In the genomic region with DNA sequence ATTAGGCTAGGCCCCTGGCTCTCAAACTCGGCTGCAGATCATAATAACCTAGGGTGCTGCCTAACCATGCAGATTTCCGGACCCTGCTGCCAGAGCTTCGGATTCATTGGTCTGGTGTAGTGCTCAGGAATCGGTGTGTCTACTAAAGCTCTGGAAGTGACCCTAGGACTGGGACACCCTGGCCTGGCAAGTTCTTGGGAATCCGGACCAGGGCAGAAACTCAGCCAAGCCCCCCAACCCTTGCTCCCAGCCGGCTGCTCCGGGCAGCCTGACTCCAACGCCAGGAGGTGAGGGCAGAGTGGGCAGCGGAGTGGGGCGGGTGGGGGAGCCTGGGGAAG, we compare ENCODE assay signal across 15 cellular contexts. TPM values are rescaled to one million over a fixed set of nuclear protein-coding genes. Genes with fewer than 3 reads are reported as not detected.
A peak's percentile ranks its signal among the peaks of the same experiment; 100 is the strongest.
DNase-seq lines count a peak whose midpoint lies in the region; ATAC-seq and TF ChIP-seq lines count a peak whose summit lies in the region.
"Had no signal": no experiment of that assay in that cellular context is flagged by ENCODE, and none has a peak within 500 bp of the region (broad histone marks: within the 10 kb centered on the region; RNA-seq: fewer than 3 reads in every experiment).

No MANE protein-coding gene starts in this region.

- H3K4ac ChIP-seq in trophoblast cell (ENCODE audit: low read depth, low read length), result peak overlapping the region; percentile 91

- no peak for DNase-seq in CD8-positive, alpha-beta T cell
- DNase-seq in SJCRH30, result peak in 1 of 2 experiments; percentile 52
- no peak for DNase-seq in trophoblast cell
- no peak for DNase-seq in GM10266 (ENCODE audit: extremely low spot score)
- DNase-seq in activated CD8-positive, alpha-beta memory T cell treated with anti-CD3 and anti-CD28 coated beads, Interleukin-2, amount 10 ng/mL, durations not matched to agents 7 days and 5 days, result no peak
- DNase-seq: activated naive CD4-positive, alpha-beta T cell treated with anti-CD3 and anti-CD28 coated beads, Interleukin-2, amount 50 U/mL, for 16 hours; AML-193; DMS79 had no signal

- H3K27ac Mint-ChIP-seq in CD8-positive, alpha-beta T cell, result no peak overlapping the region
- H3K27ac Mint-ChIP-seq in activated CD8-positive, alpha-beta memory T cell treated with anti-CD3 and anti-CD28 coated beads, Interleukin-2, amount 10 ng/mL, durations not matched to agents 7 days and 5 days, result no peak overlapping the region

- peaks cover 5% of the 10 kb centered on the region for H3K79me2 ChIP-seq in trophoblast cell (ENCODE audit: control insufficient read depth, insufficient read depth, low read length, poor library complexity)

- peaks cover 12% of the 10 kb centered on the region for H3K79me1 ChIP-seq in trophoblast cell (ENCODE audit: low read length)

- H2AFZ ChIP-seq in trophoblast cell (ENCODE audit: insufficient read depth, low read length, poor library complexity), result no peak overlapping the region

- CTCF ChIA-PET in CD8-positive, alpha-beta T cell (lab: Charles Lee), result no interaction called here
- CTCF ChIA-PET in activated CD8-positive, alpha-beta memory T cell treated with anti-CD3 and anti-CD28 coated beads, Interleukin-2, amount 10 ng/mL, durations not matched to agents 7 days and 5 days (lab: Charles Lee), result no interaction called here

- H2BK5ac ChIP-seq in trophoblast cell (ENCODE audit: low read depth, low read length, poor library complexity), result peak overlapping the region; percentile 26

- H3K36me3 Mint-ChIP-seq in CD8-positive, alpha-beta T cell, result no peaks in the 10 kb centered on the region
- peaks cover 6% of the 10 kb centered on the region for H3K36me3 Mint-ChIP-seq in activated CD8-positive, alpha-beta memory T cell treated with anti-CD3 and anti-CD28 coated beads, Interleukin-2, amount 10 ng/mL, durations not matched to agents 7 days and 5 days

- peak overlapping the region; percentile 86 for H4K91ac ChIP-seq in trophoblast cell (ENCODE audit: low read depth, low read length)

- no peaks in the 10 kb centered on the region for H3K36me3 ChIP-seq in CD8-positive, alpha-beta T cell (ENCODE audit: insufficient read depth, low read length)
- H3K36me3 ChIP-seq in SJCRH30, result no peaks in the 10 kb centered on the region
- H3K36me3 ChIP-seq in iPS-20b (ENCODE audit: insufficient read depth, low read depth, low read length), result no peaks in the 10 kb centered on the region
- H3K36me3 ChIP-seq in trophoblast cell (ENCODE audit: control insufficient read depth in 1 of 2, insufficient read depth in 2 of 2, low read length in 2 of 2), result peaks cover 6 to 8% of the 10 kb centered on the region in 2 experiments
- H3K36me3 ChIP-seq: tibial nerve had no signal

- H4K8ac ChIP-seq in trophoblast cell (ENCODE audit: low read depth, low read length), result peak overlapping the region; percentile 92

- H3K4me1 ChIP-seq in CD8-positive, alpha-beta T cell (ENCODE audit: insufficient read depth, low read length), result peaks cover 7% of the 10 kb centered on the region
- no peaks in the 10 kb centered on the region for H3K4me1 ChIP-seq in SJCRH30
- peaks cover 8% of the 10 kb centered on the region; the same call in 1 of the 2 replicates for H3K4me1 ChIP-seq in iPS-20b (ENCODE audit: insufficient read depth, low read length)
- H3K4me1 ChIP-seq in trophoblast cell (ENCODE audit: control insufficient read depth in 1 of 2, insufficient read depth in 2 of 2, low read length in 2 of 2), result peaks cover 19% of the 10 kb centered on the region in 2 experiments

- peak overlapping the region; percentile 22 for H2AK5ac ChIP-seq in trophoblast cell (ENCODE audit: low read length)

- no peak overlapping the region for H3K27ac ChIP-seq in CD8-positive, alpha-beta T cell (ENCODE audit: low read depth, low read length)
- H3K27ac ChIP-seq in SJCRH30, result peak overlapping the region; percentile 51; the same call in 1 of the 2 replicates
- H3K27ac ChIP-seq in iPS-20b (ENCODE audit: low read length), result no peak overlapping the region
- peak overlapping the region; percentile 77 for H3K27ac ChIP-seq in trophoblast cell (ENCODE audit: low read depth, low read length)
- H3K27ac ChIP-seq: tibial nerve had no signal

- peak overlapping the region; percentile 58 for H3K4me2 ChIP-seq in trophoblast cell (ENCODE audit: low read length)
- H3K4me2 ChIP-seq: SK-N-SH had no signal

- POLR2A ChIA-PET in CD8-positive, alpha-beta T cell (lab: Charles Lee), result no interaction called here

- H3K18ac ChIP-seq in trophoblast cell (ENCODE audit: low read length), result peak overlapping the region; percentile 14

- H3K9me3 ChIP-seq in CD8-positive, alpha-beta T cell (ENCODE audit: low read length), result no peaks in the 10 kb centered on the region
- H3K9me3 ChIP-seq in SJCRH30 (replicated peaks) (peaks cover 4% of the 10 kb centered on the region; the same call in 1 of the 2 replicates), iPS-20b (ENCODE audit: insufficient read depth, low read depth, low read length) (peaks cover 9% of the 10 kb centered on the region), trophoblast cell (ENCODE audit: insufficient read depth, low read depth, low read length) (no peaks in the 10 kb centered on the region)

- TF ChIP-seq CTCF in CD8-positive, alpha-beta T cell (IDR thresholded peaks at IDR 0.05), result no peak
- TF ChIP-seq CTCF in GM10266 (IDR thresholded peaks at IDR 0.05; ENCODE audit: control insufficient read depth, insufficient read depth, low read depth, missing control alignments), result no peak

- no peak overlapping the region for H4K12ac ChIP-seq in trophoblast cell (ENCODE audit: low read depth, low read length)

- H3K4me3 Mint-ChIP-seq in CD8-positive, alpha-beta T cell, result peak overlapping the region; percentile 23
- no peak overlapping the region for H3K4me3 Mint-ChIP-seq in activated CD8-positive, alpha-beta memory T cell treated with anti-CD3 and anti-CD28 coated beads, Interleukin-2, amount 10 ng/mL, durations not matched to agents 7 days and 5 days

- no peak overlapping the region for H3K4me3 ChIP-seq in CD8-positive, alpha-beta T cell (ENCODE audit: low read depth, low read length)
- H3K4me3 ChIP-seq in SJCRH30 (peak overlapping the region; percentile 62), iPS-20b (ENCODE audit: low read length) (peak overlapping the region; percentile 55; the same call in 1 of the 2 replicates), trophoblast cell (ENCODE audit: low read depth, low read length) (no peak overlapping the region)

- peak overlapping the region; percentile 72 for H2BK12ac ChIP-seq in trophoblast cell (ENCODE audit: low read length)

- H3K9me3 Mint-ChIP-seq in CD8-positive, alpha-beta T cell, result peaks cover 5% of the 10 kb centered on the region
- peaks cover 14% of the 10 kb centered on the region for H3K9me3 Mint-ChIP-seq in activated CD8-positive, alpha-beta memory T cell treated with anti-CD3 and anti-CD28 coated beads, Interleukin-2, amount 10 ng/mL, durations not matched to agents 7 days and 5 days (ENCODE audit: low read depth)

- H3K23ac ChIP-seq in trophoblast cell (ENCODE audit: low read length), result no peak overlapping the region

- peak overlapping the region; percentile 81 for H3K14ac ChIP-seq in trophoblast cell (ENCODE audit: low read length)

- intact Hi-C loops in CD8-positive, alpha-beta T cell (cut with DNase I, micrococcal nuclease), result loop anchor here in 1 of 2 experiments (10.0 kb wide), 2 partner anchors 1930 to 2000 kb away; no protein-coding TSS in a partner anchor

- no peak for ATAC-seq in CD8-positive, alpha-beta T cell
- ATAC-seq in GM18519 (IDR thresholded peaks at IDR 0.05; ENCODE audit: low FRiP score, unreplicated experiment), result no peak
- ATAC-seq in activated CD8-positive, alpha-beta memory T cell treated with anti-CD3 and anti-CD28 coated beads, Interleukin-2, amount 10 ng/mL, durations not matched to agents 7 days and 5 days, result no peak
- no peak for ATAC-seq in HG03442 (IDR thresholded peaks at IDR 0.05; ENCODE audit: unreplicated experiment)

- H3K27me3 ChIP-seq in CD8-positive, alpha-beta T cell (ENCODE audit: insufficient read depth, low read length), result peaks cover 15% of the 10 kb centered on the region
- H3K27me3 ChIP-seq in SJCRH30 (no peaks in the 10 kb centered on the region), iPS-20b (ENCODE audit: insufficient read depth, low read length) (peaks cover 47% of the 10 kb centered on the region), trophoblast cell (ENCODE audit: insufficient read depth, low read length) (no peaks in the 10 kb centered on the region)

- peak overlapping the region; percentile 78 for H2BK120ac ChIP-seq in trophoblast cell (ENCODE audit: insufficient read depth, low read length, poor library complexity)

- no CpG with 5 or more reads among the region's 10 CpGs for WGBS in trophoblast cell (ENCODE audit: extremely low coverage, insufficient coverage, insufficient read length)

- peak overlapping the region; percentile 53; the same call in 1 of the 2 replicates for H3K9ac ChIP-seq in iPS-20b (ENCODE audit: low read depth, low read length)
- no peak overlapping the region for H3K9ac ChIP-seq in trophoblast cell (ENCODE audit: low read length)
- H3K9ac ChIP-seq: SK-N-SH had no signal

- peaks cover 46% of the 10 kb centered on the region for H3K27me3 Mint-ChIP-seq in CD8-positive, alpha-beta T cell (ENCODE audit: low read depth)
- H3K27me3 Mint-ChIP-seq in activated CD8-positive, alpha-beta memory T cell treated with anti-CD3 and anti-CD28 coated beads, Interleukin-2, amount 10 ng/mL, durations not matched to agents 7 days and 5 days, result peaks cover 64% of the 10 kb centered on the region

- H3K4me1 Mint-ChIP-seq in CD8-positive, alpha-beta T cell (ENCODE audit: low read depth), result peaks cover 6% of the 10 kb centered on the region
- H3K4me1 Mint-ChIP-seq in activated CD8-positive, alpha-beta memory T cell treated with anti-CD3 and anti-CD28 coated beads, Interleukin-2, amount 10 ng/mL, durations not matched to agents 7 days and 5 days, result peaks cover 4% of the 10 kb centered on the region

RNA-seq across cellular contexts. Expression of a gene that starts 23.0 kb away (rescaled TPM):
- total RNA-seq in CD8-positive, alpha-beta T cell, result not detected
- total RNA-seq in SJCRH30 (2014; rRNA removed; shearing (Covaris generic)), result 6.6 and 8.7 TPM in 2 replicates
- 144 and 157 TPM in 2 replicates for polyA plus RNA-seq in trophoblast cell (2013)
- total RNA-seq in activated CD8-positive, alpha-beta memory T cell treated with anti-CD3 and anti-CD28 coated beads, Interleukin-2, amount 10 ng/mL, durations not matched to agents 7 days and 5 days, result not detected
- total RNA-seq: lung microvascular endothelial cell, tibial nerve had no signal

RNA-seq across cellular contexts. Expression of a gene that starts 50.3 kb away (rescaled TPM):
- total RNA-seq in CD8-positive, alpha-beta T cell, result 10 to 100 TPM; 17.0 to 36.6 TPM
- not detected in 2 replicates for total RNA-seq in SJCRH30 (2014; rRNA removed; shearing (Covaris generic))
- polyA plus RNA-seq in trophoblast cell (2013), result not detected in 2 replicates
- total RNA-seq in activated CD8-positive, alpha-beta memory T cell treated with anti-CD3 and anti-CD28 coated beads, Interleukin-2, amount 10 ng/mL, durations not matched to agents 7 days and 5 days, result 10 to 100 TPM in 1 of 2 experiments, not detected in 1; 15.8 TPM
- total RNA-seq: lung microvascular endothelial cell, tibial nerve had no signal
- polyA plus RNA-seq: esophagus, SK-N-SH had no signal

RNA-seq across cellular contexts. Expression of a gene that starts 59.0 kb away (rescaled TPM):
- total RNA-seq in CD8-positive, alpha-beta T cell, result not detected
- not detected in 2 replicates for total RNA-seq in SJCRH30 (2014; rRNA removed; shearing (Covaris generic))
- polyA plus RNA-seq in trophoblast cell (2013), result not detected in 2 replicates
- total RNA-seq in activated CD8-positive, alpha-beta memory T cell treated with anti-CD3 and anti-CD28 coated beads, Interleukin-2, amount 10 ng/mL, durations not matched to agents 7 days and 5 days, result not detected
- total RNA-seq: lung microvascular endothelial cell, tibial nerve had no signal
- polyA plus RNA-seq: esophagus, SK-N-SH had no signal

Comparison
In these comparisons a context has a peak if more than half of its experiments do, and no peak if none do; other contexts are left out.
1. H3K27ac ChIP-seq: peak in SJCRH30 (single experiment) and trophoblast cell (single experiment); none in CD8-positive, alpha-beta T cell (single experiment) and iPS-20b (single experiment).
2. H3K4me3 ChIP-seq: peak in SJCRH30 (single experiment) and iPS-20b (single experiment); none in CD8-positive, alpha-beta T cell (single experiment) and trophoblast cell (single experiment).